29 cellular contexts compared by ENCODE assay signal in genomic region chr7:52959336-52959735, GRCh38.
DNase-seq lines count a peak whose midpoint lies in the region; ATAC-seq, FAIRE-seq and TF ChIP-seq lines count a peak whose summit lies in the region.
"Had no signal": no experiment of that assay in that cellular context is flagged by ENCODE, and none has a peak within 500 bp of the region (broad histone marks: within the 10 kb centered on the region; RNA-seq: fewer than 3 reads in every experiment).

No MANE protein-coding gene starts in this region.

- peak; percentile 94 for FAIRE-seq in H54 (lab: Jason Lieb, UNC)
- FAIRE-seq: kidney had no signal

- intact Hi-C loops in PC-3 (cut with micrococcal nuclease) = no loop called here
- intact Hi-C loops in right cardiac atrium (cut with DNase I) = no loop called here

- H3K27ac ChIP-seq in PC-3 (ENCODE audit: low read length) (0 out of 2 replicates have a peak overlapping the region, but pooled peaks have one; percentile 40), hepatocyte (peak overlapping the region; percentile 20), thoracic aorta (peak overlapping the region; percentile 21 to 55), right cardiac atrium (ENCODE audit: low read length) (no peak overlapping the region)
- H3K27ac ChIP-seq: epithelial cell of prostate, prostate gland, sigmoid colon, transverse colon had no signal

- H3K9ac ChIP-seq in PC-3 (ENCODE audit: low read length) = no peak overlapping the region

- BruUV-seq in PC-3 (replicated peaks; lab: Mats Ljungman, UMichigan) = no TSS peak

- H3K4me3 ChIP-seq in PC-3 (ENCODE audit: low read length) (no peak overlapping the region), hepatocyte (no peak overlapping the region), thoracic aorta (no peak overlapping the region), right cardiac atrium (ENCODE audit: low read length) (no peak overlapping the region)
- H3K4me3 ChIP-seq: coronary artery, prostate gland, sigmoid colon, transverse colon had no signal

- no peak for TF ChIP-seq POLR2A in H54 (IDR thresholded peaks at IDR 0.05; ENCODE audit: low read depth, low read length)

- H4K20me1 ChIP-seq in PC-3 (ENCODE audit: low read length) = no peaks in the 10 kb centered on the region
- H4K20me1 ChIP-seq in hepatocyte (ENCODE audit: insufficient read depth, poor library complexity, severe bottlenecking) = no peaks in the 10 kb centered on the region

- no peaks in the 10 kb centered on the region for H3K4me1 ChIP-seq in PC-3 (ENCODE audit: insufficient read depth, low read length)
- peaks cover 35% of the 10 kb centered on the region for H3K4me1 ChIP-seq in hepatocyte (ENCODE audit: insufficient read depth)
- H3K4me1 ChIP-seq in thoracic aorta (ENCODE audit: control insufficient read depth in 1 of 2, low read depth in 2 of 2) = peaks cover 8 to 44% of the 10 kb centered on the region in 2 donors
- H3K4me1 ChIP-seq in right cardiac atrium (ENCODE audit: control insufficient read depth, insufficient read depth, low read length) = no peaks in the 10 kb centered on the region
- H3K4me1 ChIP-seq: prostate gland, transverse colon had no signal

- ATAC-seq in PC-3 (no peak), thoracic aorta (ENCODE audit: insufficient number of reproducible peaks, low FRiP score, low read depth) (no peak), HG03442 (IDR thresholded peaks at IDR 0.05; ENCODE audit: unreplicated experiment) (no peak), right cardiac atrium (no peak)
- ATAC-seq: activated naive CD4-positive, alpha-beta T cell treated with anti-CD3 and anti-CD28 coated beads, Interleukin-2, amount 50 U/mL, for 72 hours; naive thymus-derived CD8-positive, alpha-beta T cell had no signal

- TF ChIP-seq CTCF in PC-3 (conservative IDR thresholded peaks at IDR 0.05; ENCODE audit: low read depth, low read length) = no peak
- no peak for TF ChIP-seq CTCF in hepatocyte (IDR thresholded peaks at IDR 0.05; ENCODE audit: poor library complexity)
- no peak for TF ChIP-seq CTCF in thoracic aorta (IDR thresholded peaks at IDR 0.05)

- H3K36me3 ChIP-seq in PC-3 (ENCODE audit: low read depth, low read length) (no peaks in the 10 kb centered on the region), hepatocyte (replicated peaks; ENCODE audit: insufficient read depth, low read depth) (no peaks in the 10 kb centered on the region), thoracic aorta (no peaks in the 10 kb centered on the region)
- H3K36me3 ChIP-seq: prostate gland, sigmoid colon, transverse colon had no signal

- H3K27me3 ChIP-seq in PC-3 (ENCODE audit: low read length) (no peaks in the 10 kb centered on the region), hepatocyte (no peaks in the 10 kb centered on the region), thoracic aorta (replicated peaks; ENCODE audit: insufficient read depth) (no peaks in the 10 kb centered on the region), right cardiac atrium (ENCODE audit: control insufficient read depth, insufficient read depth) (no peaks in the 10 kb centered on the region)
- H3K27me3 ChIP-seq: sigmoid colon, transverse colon had no signal

- H3K79me2 ChIP-seq in PC-3 (ENCODE audit: low read length) (no peaks in the 10 kb centered on the region), hepatocyte (no peaks in the 10 kb centered on the region)

- H3K9me2 ChIP-seq in PC-3 (replicated peaks; ENCODE audit: low read length) = no peaks in the 10 kb centered on the region
- H3K9me2 ChIP-seq in hepatocyte (replicated peaks; ENCODE audit: insufficient read depth) = no peaks in the 10 kb centered on the region

- 68% methylated on average over 1 of the region's 1 CpG for WGBS in hepatocyte (ENCODE audit: low lambda C conversion rate, missing lambda C conversion rate)
- 88% methylated on average over 1 of the region's 1 CpG for WGBS in right cardiac atrium

- DNase-seq in H54 (ENCODE audit: insufficient read length, low spot score) (peak; percentile 22), PC-3 (peak; percentile 14), hepatocyte (ENCODE audit: low spot score) (no peak), thoracic aorta (ENCODE audit: low spot score) (no peak), right cardiac atrium (no peak), AG08395 (ENCODE audit: low spot score) (no peak)
- DNase-seq: activated CD4-positive, alpha-beta T cell treated with anti-CD3 and anti-CD28 coated beads, Interleukin-2, amount 50 U/mL, for 1 hour; activated CD4-positive, CD25-positive, alpha-beta regulatory T cell; activated effector memory CD4-positive, alpha-beta T cell treated with Interleukin-2 at 50 U/mL for 16 hours; activated T-cell treated with anti-CD3 and anti-CD28 coated beads, Interleukin-2, amount 50 U/mL, for 1 hour; C1 segment of cervical spinal cord; caudate nucleus; DND-41; effector CD8-positive, alpha-beta T cell; H7; kidney; naive thymus-derived CD8-positive, alpha-beta T cell; NCI-H1092; NCI-H1694 treated with DMSO at 0.1 percent for 48 hours; NCI-H446 treated with DMSO at 0.1 percent for 48 hours; nucleus accumbens; sigmoid colon; stimulated activated CD4-positive, alpha-beta T cell treated with anti-CD3 and anti-CD28 coated beads, Interleukin-4, amount 100 ng/mL, for 1 hour; transverse colon had no signal

- peaks cover 2% of the 10 kb centered on the region; the same call in 1 of the 2 replicates for H3K9me3 ChIP-seq in PC-3 (ENCODE audit: low read length)
- no peaks in the 10 kb centered on the region for H3K9me3 ChIP-seq in hepatocyte (ENCODE audit: low read depth)
- H3K9me3 ChIP-seq in thoracic aorta = no peaks in the 10 kb centered on the region
- no peaks in the 10 kb centered on the region for H3K9me3 ChIP-seq in right cardiac atrium (ENCODE audit: control insufficient read depth, low read length)
- H3K9me3 ChIP-seq: prostate gland, sigmoid colon, transverse colon had no signal

- POLR2A ChIA-PET in PC-3 (lab: Charles Lee; ENCODE audit: unreplicated experiment) = no interaction called here

- H3F3A ChIP-seq in PC-3 (ENCODE audit: low read length, unreplicated experiment) = no peaks in the 10 kb centered on the region

- CTCF ChIA-PET in PC-3 (lab: Charles Lee) = no interaction called here

- no peak overlapping the region for H2AFZ ChIP-seq in PC-3 (ENCODE audit: low read length)
- peak overlapping the region; percentile 15 for H2AFZ ChIP-seq in hepatocyte

- H3K4me2 ChIP-seq in PC-3 (ENCODE audit: low read length) (no peak overlapping the region), hepatocyte (no peak overlapping the region)

Comparison
In these comparisons a context has a peak if more than half of its experiments do, and no peak if none do; other contexts are left out.
1. DNase-seq: peak in H54 (single experiment) and PC-3 (single experiment); none in hepatocyte (single experiment), thoracic aorta (single experiment), right cardiac atrium (0 of 3) and AG08395 (single experiment).